Comparison of ENCODE assay signal across 8 cellular contexts in genomic region chr21:26842976-26843911, GRCh38. TPM values are rescaled to one million over a fixed set of nuclear protein-coding genes. Genes with fewer than 3 reads are reported as not detected.
DNase-seq lines count a peak whose midpoint lies in the region; ATAC-seq and TF ChIP-seq lines count a peak whose summit lies in the region.

No MANE protein-coding gene starts in this region.

- H3K9me3 ChIP-seq in breast epithelium (no peaks in the 10 kb centered on the region), iPS-18c (ENCODE audit: control insufficient read depth, insufficient read depth, low read length) (no peaks in the 10 kb centered on the region)

- H3K4me1 ChIP-seq in breast epithelium: no peaks in the 10 kb centered on the region

- no peak for ATAC-seq in HG03457 (IDR thresholded peaks at IDR 0.05; ENCODE audit: unreplicated experiment)

- no peak for TF ChIP-seq CTCF in breast epithelium (IDR thresholded peaks at IDR 0.05)

- DNase-seq in activated gamma-delta T cell treated with Interleukin-2 at 50 U/mL for 16 hours (peak; percentile 32), activated gamma-delta T cell (lab: John Stamatoyannopoulos, UW) (no peak), OCI-M1 (lab: John Stamatoyannopoulos, UW) (peak; percentile 85), breast epithelium (ENCODE audit: low spot score in 2 of 2) (peak; percentile 80 to 86), renal cortical epithelial cell (ENCODE audit: low read depth) (peak; percentile 87), NCI-H2107 (lab: John Stamatoyannopoulos, UW) (no peak)

- peak overlapping the region; percentile 85 to 98 for H3K27ac ChIP-seq in breast epithelium

- TF ChIP-seq POLR2A in breast epithelium (IDR thresholded peaks at IDR 0.05): no peak

- H3K4me3 ChIP-seq in breast epithelium (peak overlapping the region; percentile 69 to 94 (median 83)), iPS-18c (ENCODE audit: insufficient read depth, low read depth, low read length) (peak overlapping the region; percentile 78)

- no peaks in the 10 kb centered on the region for H3K36me3 ChIP-seq in breast epithelium

- intact Hi-C loops in breast epithelium (cut with DNase I; ENCODE audit: low total_unique reads): no loop called here

- no peaks in the 10 kb centered on the region for H3K27me3 ChIP-seq in breast epithelium

RNA-seq across cellular contexts. Expression of gene ADAMTS1, which starts 2.0 kb away (rescaled TPM):
- total RNA-seq in breast epithelium: 100 to 1,000 TPM in 1 of 3 donors, 10 to 100 TPM in 2; 72.0 to 198 (median 72.7) TPM
- 130 and 216 TPM in 2 replicates for total RNA-seq in renal cortical epithelial cell

Comparison
In these comparisons a context has a peak if more than half of its experiments do, and no peak if none do; other contexts are left out.
1. DNase-seq: peak in activated gamma-delta T cell treated with Interleukin-2 at 50 U/mL for 16 hours (single experiment), OCI-M1 (single experiment), breast epithelium (2 of 2) and renal cortical epithelial cell (single experiment); none in activated gamma-delta T cell (single experiment) and NCI-H2107 (single experiment).